ENCODE assay signal across 8 cellular contexts in genomic region chr1:159161001-159161718, GRCh38. TPM values are rescaled to one million over a fixed set of nuclear protein-coding genes. Genes with fewer than 3 reads are reported as not detected.
DNase-seq lines count a peak whose midpoint lies in the region; ATAC-seq and TF ChIP-seq lines count a peak whose summit lies in the region.

No MANE protein-coding gene starts in this region.

- no peak overlapping the region for H3K27ac Mint-ChIP-seq in mesothelial cell of epicardium

- peaks cover 12% of the 10 kb centered on the region for H3K27me3 Mint-ChIP-seq in mesothelial cell of epicardium (ENCODE audit: low read depth)

- ATAC-seq in GM19395 (IDR thresholded peaks at IDR 0.05; ENCODE audit: unreplicated experiment), result peak; percentile 99
- peak; percentile 87 for ATAC-seq in HG03460 (IDR thresholded peaks at IDR 0.05; ENCODE audit: unreplicated experiment)

- H3K36me3 Mint-ChIP-seq in mesothelial cell of epicardium, result no peaks in the 10 kb centered on the region

- DNase-seq in COLO829 (ENCODE audit: low spot score) (peak; percentile 88), NCI-H748 treated with DMSO at 0.1 percent for 48 hours (lab: John Stamatoyannopoulos, UW) (peak; percentile 18), mesothelial cell of epicardium (ENCODE audit: low spot score in 2 of 2, unreplicated experiment in 2 of 2) (peak; percentile 58 to 80)
- DNase-seq in activated CD4-positive, alpha-beta T cell treated with anti-CD3 and anti-CD28 coated beads, Interleukin-2, amount 50 U/mL, for 48 hours, result peak; percentile 68 to 78
- DNase-seq in effector CD8-positive, alpha-beta T cell (lab: John Stamatoyannopoulos, UW), result peak; percentile 26
- DNase-seq in stimulated activated CD8-positive, alpha-beta memory T cell treated with anti-CD3 and anti-CD28 coated beads, Interleukin-2, amount 100 ng/mL, for 1 hour (ENCODE audit: low read depth in 2 of 2), result peak; percentile 27 to 45

- H3K4me1 Mint-ChIP-seq in mesothelial cell of epicardium, result peaks cover 12% of the 10 kb centered on the region

- no peak overlapping the region for H3K4me3 Mint-ChIP-seq in mesothelial cell of epicardium

- H3K9me3 Mint-ChIP-seq in mesothelial cell of epicardium, result no peaks in the 10 kb centered on the region

- TF ChIP-seq CTCF in mesothelial cell of epicardium (IDR thresholded peaks at IDR 0.05; ENCODE audit: unreplicated experiment), result peak; percentile 79

RNA-seq across cellular contexts. Expression of gene CADM3, which starts 10.3 kb away (rescaled TPM):
- 2.9 to 3.2 TPM (median 3.1 TPM) in 3 replicates for total RNA-seq in mesothelial cell of epicardium

RNA-seq across cellular contexts. Expression of gene ACKR1, which starts 43.5 kb away (rescaled TPM):
- 0.34 to 0.53 TPM (median 0.38 TPM) in 3 replicates for total RNA-seq in mesothelial cell of epicardium

Comparison
In these comparisons a context has a peak if more than half of its experiments do, and no peak if none do; other contexts are left out.
1. Peak in every context shown above with its lines: DNase-seq and ATAC-seq.
2. DNase-seq: peak in every context shown above with its lines; median percentile 88 in COLO829; 73 in activated CD4-positive, alpha-beta T cell treated with anti-CD3 and anti-CD28 coated beads, Interleukin-2, amount 50 U/mL, for 48 hours; 69 in mesothelial cell of epicardium; 36 in stimulated activated CD8-positive, alpha-beta memory T cell treated with anti-CD3 and anti-CD28 coated beads, Interleukin-2, amount 100 ng/mL, for 1 hour; 26 in effector CD8-positive, alpha-beta T cell; 18 in NCI-H748 treated with DMSO at 0.1 percent for 48 hours.